19 cellular contexts compared by ENCODE assay signal in the genomic region with DNA sequence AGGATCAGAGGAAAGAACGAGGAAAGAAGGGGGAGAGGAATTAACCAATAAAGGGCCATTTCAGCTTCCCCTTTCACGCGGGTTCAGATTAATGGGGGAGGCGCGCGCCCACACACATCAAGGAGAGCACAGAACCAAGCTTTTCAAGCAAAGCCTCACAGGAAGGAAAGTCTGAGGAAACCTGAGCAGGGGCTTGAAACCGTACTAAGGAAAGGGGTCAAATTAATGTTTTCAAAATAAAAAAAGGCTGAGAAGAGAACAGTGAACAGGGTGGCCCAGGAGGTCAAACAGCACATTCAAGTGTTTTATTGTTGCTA.
"Had no signal": no experiment of that assay in that cellular context is flagged by ENCODE, and none has a peak within 500 bp of the region (broad histone marks: within the 10 kb centered on the region; RNA-seq: fewer than 3 reads in every experiment).

No MANE protein-coding gene starts in this region.

- H3K27ac ChIP-seq: colonic mucosa, heart left ventricle, left lung, lower lobe of right lung, tibial nerve had no signal

- H3K27me3 ChIP-seq: colonic mucosa, heart left ventricle, left lung, right lobe of liver, tibial nerve had no signal

- H3K4me3 Mint-ChIP-seq: memory B cell; mesothelial cell of epicardium; natural killer cell treated with Interleukin-12 subunit alpha and Interleukin-12 subunit beta and Interleukin-15 and Interleukin-18, amount 100 ng/mL, for 72 hours; stimulated activated memory B cell treated with anti-CD40 and anti-IgM and Interleukin-4, amounts not matched to agents 10 μg/mL and 1 μg/mL and 100 μg/mL, for 72 hours; stimulated activated naive CD8-positive, alpha-beta T cell treated with anti-CD3 and anti-CD28 coated beads, Interleukin-15, Interleukin-2, amounts not matched to agents 100 ng/mL and 50 ng/mL, for 24 hours had no signal

- H3K27ac Mint-ChIP-seq: memory B cell; mesothelial cell of epicardium; natural killer cell treated with Interleukin-12 subunit alpha and Interleukin-12 subunit beta and Interleukin-15 and Interleukin-18, amount 100 ng/mL, for 72 hours; stimulated activated memory B cell treated with anti-CD40 and anti-IgM and Interleukin-4, amounts not matched to agents 10 μg/mL and 1 μg/mL and 100 μg/mL, for 72 hours; stimulated activated naive CD8-positive, alpha-beta T cell treated with anti-CD3 and anti-CD28 coated beads, Interleukin-15, Interleukin-2, amounts not matched to agents 100 ng/mL and 50 ng/mL, for 24 hours had no signal

- ATAC-seq: heart left ventricle; left lung; lower lobe of right lung; natural killer cell treated with Interleukin-12 subunit alpha and Interleukin-12 subunit beta and Interleukin-15 and Interleukin-18, amount 100 ng/mL, for 72 hours; stimulated activated memory B cell treated with anti-CD40 and anti-IgM and Interleukin-4, amounts not matched to agents 10 μg/mL and 1 μg/mL and 100 μg/mL, for 72 hours had no signal

- DNase-seq: colonic mucosa; dermis blood vessel endothelial cell; erythroblast; foreskin melanocyte; heart left ventricle; islet precursor cell; left lung; lower lobe of right lung; right lobe of liver; stimulated activated CD4-positive, alpha-beta T cell treated with anti-CD3 and anti-CD28 coated beads, Interleukin-15, amount 100 ng/mL, for 24 hours; stimulated activated CD4-positive, alpha-beta T cell treated with anti-CD3 and anti-CD28 coated beads, Interleukin-1b, Interleukin-23, amount 100 ng/mL, for 48 hours; stimulated activated CD4-positive, alpha-beta T cell treated with anti-CD3 and anti-CD28 coated beads, Interleukin-4, amount 100 ng/mL, for 24 hours had no signal

- H3K36me3 Mint-ChIP-seq: memory B cell; mesothelial cell of epicardium; natural killer cell treated with Interleukin-12 subunit alpha and Interleukin-12 subunit beta and Interleukin-15 and Interleukin-18, amount 100 ng/mL, for 72 hours; stimulated activated memory B cell treated with anti-CD40 and anti-IgM and Interleukin-4, amounts not matched to agents 10 μg/mL and 1 μg/mL and 100 μg/mL, for 72 hours had no signal

- H3K4me1 ChIP-seq: colonic mucosa, heart left ventricle, left lung, lower lobe of right lung, tibial nerve had no signal

- H3K36me3 ChIP-seq: colonic mucosa, heart left ventricle, left lung, lower lobe of right lung, right lobe of liver, tibial nerve had no signal

- H3K9me3 Mint-ChIP-seq: mesothelial cell of epicardium; stimulated activated naive CD8-positive, alpha-beta T cell treated with anti-CD3 and anti-CD28 coated beads, Interleukin-15, Interleukin-2, amounts not matched to agents 100 ng/mL and 50 ng/mL, for 24 hours had no signal

- H3K9me3 ChIP-seq: colonic mucosa, heart left ventricle, left lung, lower lobe of right lung, right lobe of liver, tibial nerve had no signal

- FAIRE-seq: endothelial cell of umbilical vein had no signal

- H3K27me3 Mint-ChIP-seq: stimulated activated memory B cell treated with anti-CD40 and anti-IgM and Interleukin-4, amounts not matched to agents 10 μg/mL and 1 μg/mL and 100 μg/mL, for 72 hours had no signal

- H3K4me1 Mint-ChIP-seq: stimulated activated memory B cell treated with anti-CD40 and anti-IgM and Interleukin-4, amounts not matched to agents 10 μg/mL and 1 μg/mL and 100 μg/mL, for 72 hours had no signal

- H3K4me3 ChIP-seq: colonic mucosa, heart left ventricle, left lung, lower lobe of right lung, right lobe of liver, tibial nerve had no signal
